Comparison of ENCODE assay signal across 31 cellular contexts in genomic region chr17:5800131-5800530, GRCh38.
"Had no signal": no experiment of that assay in that cellular context is flagged by ENCODE, and none has a peak within 500 bp of the region (broad histone marks: within the 10 kb centered on the region; RNA-seq: fewer than 3 reads in every experiment).

No MANE protein-coding gene starts in this region.

- H3K4me1 ChIP-seq: heart left ventricle, lower lobe of right lung, pancreas, prostate gland, testis, thyroid gland, uterus had no signal

- DNase-seq: heart left ventricle; islet precursor cell; left cardiac atrium; left ventricle myocardium superior; lower lobe of right lung; mammary epithelial cell; midbrain; mucosa of descending colon; naive thymus-derived CD4-positive, alpha-beta T cell; nucleus accumbens; pancreas; retina; right cardiac atrium; stimulated activated CD4-positive, alpha-beta T cell treated with anti-CD3 and anti-CD28 coated beads, Interleukin-1b, Interleukin-23, amount 100 ng/mL, for 48 hours; stimulated activated CD4-positive, alpha-beta T cell treated with anti-CD3 and anti-CD28 coated beads, Interleukin-2, amount 100 ng/mL, for 48 hours; stimulated activated CD4-positive, alpha-beta T cell treated with anti-CD3 and anti-CD28 coated beads, Interleukin-4, amount 100 ng/mL, for 4 hours; stimulated activated CD8-positive, alpha-beta memory T cell treated with anti-CD3 and anti-CD28 coated beads, Interleukin-4, amount 100 ng/mL, for 48 hours; stimulated activated naive CD4-positive, alpha-beta T cell treated with Interleukin-2 at 50 U/mL for 16 hours; stimulated activated naive CD8-positive, alpha-beta T cell treated with anti-CD3 and anti-CD28 coated beads, Interleukin-15, amount 100 ng/mL, for 72 hours; substantia nigra; testis; thyroid gland; uterus had no signal

- H3K27me3 ChIP-seq: pancreas, testis, thyroid gland, uterus had no signal

- H2AFZ ChIP-seq: hepatocyte had no signal

- H3K4me3 Mint-ChIP-seq: naive thymus-derived CD4-positive, alpha-beta T cell; natural killer cell treated with Interleukin-12 subunit alpha and Interleukin-12 subunit beta and Interleukin-15 and Interleukin-18, amount 100 ng/mL, for 72 hours; stimulated activated memory B cell treated with anti-CD40 and anti-IgM and Interleukin-4, amounts not matched to agents 10 μg/mL and 1 μg/mL and 100 μg/mL, for 72 hours; stimulated activated naive CD8-positive, alpha-beta T cell treated with anti-CD3 and anti-CD28 coated beads, Interleukin-15, amount 100 ng/mL, for 72 hours; type B pancreatic cell had no signal

- H3K36me3 ChIP-seq: heart left ventricle, lower lobe of right lung, pancreas, prostate gland, thyroid gland, uterus had no signal

- H3K27ac Mint-ChIP-seq: naive thymus-derived CD4-positive, alpha-beta T cell; natural killer cell treated with Interleukin-12 subunit alpha and Interleukin-12 subunit beta and Interleukin-15 and Interleukin-18, amount 100 ng/mL, for 72 hours; stimulated activated memory B cell treated with anti-CD40 and anti-IgM and Interleukin-4, amounts not matched to agents 10 μg/mL and 1 μg/mL and 100 μg/mL, for 72 hours; stimulated activated naive CD8-positive, alpha-beta T cell treated with anti-CD3 and anti-CD28 coated beads, Interleukin-15, amount 100 ng/mL, for 72 hours; type B pancreatic cell had no signal

- H3K36me3 Mint-ChIP-seq: natural killer cell treated with Interleukin-12 subunit alpha and Interleukin-12 subunit beta and Interleukin-15 and Interleukin-18, amount 100 ng/mL, for 72 hours; stimulated activated memory B cell treated with anti-CD40 and anti-IgM and Interleukin-4, amounts not matched to agents 10 μg/mL and 1 μg/mL and 100 μg/mL, for 72 hours; type B pancreatic cell had no signal

- H3K4me2 ChIP-seq: hepatocyte, smooth muscle cell had no signal

- H3K4me3 ChIP-seq: heart left ventricle, hepatocyte, lower lobe of right lung, mucosa of descending colon, pancreas, prostate gland, smooth muscle cell, testis, thyroid gland, uterus had no signal

- H3K27ac ChIP-seq: heart left ventricle, hepatocyte, lower lobe of right lung, pancreas, prostate gland, testis, thyroid gland, uterus had no signal

- ATAC-seq: heart left ventricle; left cardiac atrium; left lobe of liver; left ventricle myocardium superior; lower lobe of right lung; mucosa of descending colon; naive thymus-derived CD4-positive, alpha-beta T cell; natural killer cell treated with Interleukin-12 subunit alpha and Interleukin-12 subunit beta and Interleukin-15 and Interleukin-18, amount 100 ng/mL, for 72 hours; pancreas; right cardiac atrium; sciatic nerve; stimulated activated memory B cell treated with anti-CD40 and anti-IgM and Interleukin-4, amounts not matched to agents 10 μg/mL and 1 μg/mL and 100 μg/mL, for 72 hours; stimulated activated naive CD8-positive, alpha-beta T cell treated with anti-CD3 and anti-CD28 coated beads, Interleukin-15, amount 100 ng/mL, for 72 hours had no signal

- H3K4me1 Mint-ChIP-seq: stimulated activated memory B cell treated with anti-CD40 and anti-IgM and Interleukin-4, amounts not matched to agents 10 μg/mL and 1 μg/mL and 100 μg/mL, for 72 hours; stimulated activated naive CD8-positive, alpha-beta T cell treated with anti-CD3 and anti-CD28 coated beads, Interleukin-15, amount 100 ng/mL, for 72 hours had no signal

- H3K9me3 ChIP-seq: lower lobe of right lung, mucosa of descending colon, pancreas, prostate gland, testis, thyroid gland, uterus had no signal

- H3K9me3 Mint-ChIP-seq: natural killer cell treated with Interleukin-12 subunit alpha and Interleukin-12 subunit beta and Interleukin-15 and Interleukin-18, amount 100 ng/mL, for 72 hours; stimulated activated naive CD8-positive, alpha-beta T cell treated with anti-CD3 and anti-CD28 coated beads, Interleukin-15, amount 100 ng/mL, for 72 hours; type B pancreatic cell had no signal

- H3K79me2 ChIP-seq: hepatocyte had no signal
